Comparison of ENCODE assay signal across 21 cellular contexts in the genomic region with DNA sequence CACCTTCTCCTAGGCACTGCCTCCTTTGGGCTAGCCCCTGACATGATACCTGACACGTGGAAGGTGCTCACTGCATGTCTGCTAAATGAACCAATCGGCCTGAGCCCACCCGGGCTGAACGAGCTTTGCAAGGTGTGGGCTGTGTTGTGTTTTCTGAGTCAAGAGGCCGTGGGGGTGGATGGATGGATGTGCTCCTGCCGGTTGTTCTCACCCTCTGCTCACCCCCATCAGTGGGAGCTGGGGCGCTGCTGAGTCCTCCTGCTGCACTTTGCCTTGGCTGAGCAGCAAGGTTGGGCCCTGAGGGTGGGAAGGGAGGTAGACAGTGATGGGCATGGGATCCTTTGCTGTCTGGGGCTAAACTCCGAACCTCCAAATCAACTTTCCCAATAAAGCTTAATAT. TPM values are rescaled to one million over a fixed set of nuclear protein-coding genes. Genes with fewer than 3 reads are reported as not detected.
DNase-seq lines count a peak whose midpoint lies in the region; ATAC-seq and TF ChIP-seq lines count a peak whose summit lies in the region.
"Had no signal": no experiment of that assay in that cellular context is flagged by ENCODE, and none has a peak within 500 bp of the region (broad histone marks: within the 10 kb centered on the region; RNA-seq: fewer than 3 reads in every experiment).

No MANE protein-coding gene starts in this region.

- ATAC-seq in GM18511 (IDR thresholded peaks at IDR 0.05; ENCODE audit: unreplicated experiment): no peak

- WGBS in endodermal cell (ENCODE audit: insufficient coverage in 1 of 2, insufficient read length in 1 of 2), 2 experiments: 71 to 78% methylated on average over 1 to 7 of the region's 8 CpGs
- WGBS in neuronal stem cell (ENCODE audit: extremely low coverage in 2 of 2, insufficient read length in 2 of 2, insufficient replicate concordance in 1 of 2), 2 donors: no CpG with 5 or more reads among the region's 8 CpGs

- H2AK5ac ChIP-seq in neuronal stem cell (ENCODE audit: low read depth, low read length): no peak overlapping the region

- no peak overlapping the region for H4K8ac ChIP-seq in neuronal stem cell (ENCODE audit: low read depth, low read length)

- no peak overlapping the region for H2BK5ac ChIP-seq in neuronal stem cell (ENCODE audit: low read length)

- H3K18ac ChIP-seq in neuronal stem cell (ENCODE audit: low read length): peak overlapping the region; percentile 31

- H3K36me3 ChIP-seq in HEK293 (ENCODE audit: control insufficient read depth in 2 of 2, insufficient read depth in 1 of 2, low read length in 2 of 2) (no peaks in the 10 kb centered on the region), endodermal cell (ENCODE audit: control insufficient read depth, insufficient read depth, low read length) (no peaks in the 10 kb centered on the region), neuronal stem cell (replicated peaks in 1 of 2; ENCODE audit: control insufficient read depth in 2 of 2, insufficient read depth in 2 of 2, low read length in 2 of 2) (no peaks in the 10 kb centered on the region), Caco-2 (ENCODE audit: control insufficient read depth, insufficient read depth, low read length) (no peaks in the 10 kb centered on the region)
- H3K36me3 ChIP-seq: BE2C, BLaER1 had no signal

- H3K9ac ChIP-seq in endodermal cell (ENCODE audit: extremely low read depth, low read length, poor library complexity, severe bottlenecking) (no peak overlapping the region), neuronal stem cell (ENCODE audit: low read depth, low read length, poor library complexity) (no peak overlapping the region)
- H3K9ac ChIP-seq: BLaER1 had no signal

- no peak overlapping the region for H2BK15ac ChIP-seq in neuronal stem cell (ENCODE audit: low read length)

- H3K27ac ChIP-seq in HEK293 (ENCODE audit: extremely low read depth, low read depth, low read length) (no peak overlapping the region), endodermal cell (ENCODE audit: low read depth, low read length) (no peak overlapping the region), neuronal stem cell (replicated peaks; ENCODE audit: low read length) (no peak overlapping the region)
- H3K27ac ChIP-seq: BLaER1 had no signal

- H3K9me3 ChIP-seq in HEK293 (ENCODE audit: control insufficient read depth, insufficient read depth, low read depth, low read length) (no peaks in the 10 kb centered on the region), endodermal cell (ENCODE audit: control insufficient read depth, low read length) (no peaks in the 10 kb centered on the region), neuronal stem cell (replicated peaks in 1 of 2; ENCODE audit: control insufficient read depth in 2 of 2, insufficient read depth in 1 of 2, low read depth in 1 of 2, low read length in 2 of 2) (no peaks in the 10 kb centered on the region), Caco-2 (no peaks in the 10 kb centered on the region)
- H3K9me3 ChIP-seq: BE2C, BLaER1 had no signal

- intact Hi-C loops in Caco-2 (cut with micrococcal nuclease; ENCODE audit: unreplicated experiment): loop anchor here (5.0 kb wide), 1 partner anchor 106 kb away; no protein-coding TSS in a partner anchor

- H2BK12ac ChIP-seq in neuronal stem cell (ENCODE audit: low read length): no peak overlapping the region

- peaks cover 25% of the 10 kb centered on the region for H3K27me3 ChIP-seq in endodermal cell (ENCODE audit: control insufficient read depth, insufficient read depth, low read length, poor library complexity, severe bottlenecking)
- peaks cover 0 to 21% (median 2%) of the 10 kb centered on the region in 3 experiments for H3K27me3 ChIP-seq in neuronal stem cell (ENCODE audit: control insufficient read depth in 3 of 3, insufficient read depth in 3 of 3, low read depth in 1 of 3, low read length in 3 of 3)
- no peaks in the 10 kb centered on the region for H3K27me3 ChIP-seq in Caco-2 (replicated peaks; ENCODE audit: control insufficient read depth, insufficient read depth, low read length)

- H3K79me1 ChIP-seq in neuronal stem cell (ENCODE audit: low read depth, low read length): no peaks in the 10 kb centered on the region

- no peak overlapping the region for H2BK120ac ChIP-seq in neuronal stem cell (ENCODE audit: low read depth, low read length)

- POLR2A ChIA-PET in HEK293 (lab: Yijun Ruan, JAX) (no interaction called here), Caco-2 (lab: Charles Lee) (no interaction called here)

- H3K4me1 Mint-ChIP-seq in endodermal cell: peaks cover 20% of the 10 kb centered on the region
- H3K4me1 Mint-ChIP-seq in Caco-2 (ENCODE audit: low read depth, unreplicated experiment): peaks cover 7% of the 10 kb centered on the region
- H3K4me1 Mint-ChIP-seq: CD14-positive monocyte; CD4-positive, alpha-beta memory T cell; CD4-positive, CD25-positive, alpha-beta regulatory T cell; CD8-positive, alpha-beta memory T cell had no signal

- DNase-seq in endodermal cell (peak; percentile 47), neuronal stem cell (ENCODE audit: low spot score) (no peak), Caco-2 (no peak), NCI-H69 (lab: John Stamatoyannopoulos, UW) (no peak), ecto neural progenitor cell (ENCODE audit: low spot score) (no peak)
- DNase-seq: 8988T; ACHN; BE2C; C1 segment of cervical spinal cord; Calu3; CD4-positive, alpha-beta memory T cell; CD4-positive, CD25-positive, alpha-beta regulatory T cell; CD8-positive, alpha-beta memory T cell; DMS79 treated with DMSO at 0.1 percent for 48 hours; GF-D8 had no signal

- H3K4me3 Mint-ChIP-seq in endodermal cell (no peak overlapping the region), Caco-2 (ENCODE audit: unreplicated experiment) (no peak overlapping the region)
- H3K4me3 Mint-ChIP-seq: CD4-positive, alpha-beta memory T cell; CD4-positive, CD25-positive, alpha-beta regulatory T cell; CD8-positive, alpha-beta memory T cell had no signal

- no peak overlapping the region for H3K27ac Mint-ChIP-seq in endodermal cell
- no peak overlapping the region for H3K27ac Mint-ChIP-seq in Caco-2 (ENCODE audit: unreplicated experiment)
- H3K27ac Mint-ChIP-seq: CD14-positive monocyte; CD4-positive, alpha-beta memory T cell; CD4-positive, CD25-positive, alpha-beta regulatory T cell; CD8-positive, alpha-beta memory T cell had no signal

- CTCF ChIA-PET in HEK293 (lab: Yijun Ruan, JAX): interaction anchor here (0.7 to 10.5 kb wide), 4 partner anchors 10 to 604 kb away, joined by 3 to 150 read pairs (median 42); no protein-coding TSS in a partner anchor
- CTCF ChIA-PET in Caco-2 (lab: Charles Lee): interaction anchor here (1.3 kb wide), 1 partner anchor 28 kb away, joined by 4 read pairs; no protein-coding TSS in a partner anchor

- H3K36me3 Mint-ChIP-seq in endodermal cell (ENCODE audit: low read depth) (no peaks in the 10 kb centered on the region), Caco-2 (ENCODE audit: insufficient read depth, unreplicated experiment) (no peaks in the 10 kb centered on the region)
- H3K36me3 Mint-ChIP-seq: CD14-positive monocyte; CD4-positive, alpha-beta memory T cell; CD4-positive, CD25-positive, alpha-beta regulatory T cell; CD8-positive, alpha-beta memory T cell had no signal

- H3K14ac ChIP-seq in neuronal stem cell (ENCODE audit: low read length): no peak overlapping the region

- no peak overlapping the region for H3K23ac ChIP-seq in neuronal stem cell (ENCODE audit: low read depth, low read length, poor library complexity)

- H2AFZ ChIP-seq in neuronal stem cell (ENCODE audit: low read length): no peak overlapping the region

- no peak overlapping the region for H4K91ac ChIP-seq in neuronal stem cell (ENCODE audit: low read depth, low read length, poor library complexity)

- H3K27me3 Mint-ChIP-seq in endodermal cell (ENCODE audit: insufficient read depth) (peaks cover 35% of the 10 kb centered on the region), Caco-2 (ENCODE audit: insufficient read depth, unreplicated experiment) (no peaks in the 10 kb centered on the region)

- TF ChIP-seq CTCF in HEK293 (tag by site-specific recombination; IDR thresholded peaks at IDR 0.05) (no peak), endodermal cell (conservative IDR thresholded peaks at IDR 0.05) (no peak), Caco-2 (IDR thresholded peaks at IDR 0.05; ENCODE audit: insufficient read depth in 1 of 2, low read depth in 1 of 2, low read length in 1 of 2, severe bottlenecking in 1 of 2, unreplicated experiment in 1 of 2) (no peak)

- no TSS peak for BruUV-seq in Caco-2 (replicated peaks; lab: Mats Ljungman, UMichigan)

- no peak overlapping the region for H3K4me2 ChIP-seq in neuronal stem cell (ENCODE audit: insufficient read depth, low read length, poor library complexity, severe bottlenecking)
- H3K4me2 ChIP-seq: BLaER1 had no signal

- no peaks in the 10 kb centered on the region for H3K9me3 Mint-ChIP-seq in endodermal cell
- no peaks in the 10 kb centered on the region for H3K9me3 Mint-ChIP-seq in Caco-2 (ENCODE audit: unreplicated experiment)
- H3K9me3 Mint-ChIP-seq: CD4-positive, alpha-beta memory T cell; CD8-positive, alpha-beta memory T cell had no signal

- H3K4me1 ChIP-seq in HEK293 (ENCODE audit: control insufficient read depth, insufficient read depth, low read length) (no peaks in the 10 kb centered on the region), endodermal cell (ENCODE audit: control insufficient read depth, insufficient read depth, low read length) (peaks cover 4% of the 10 kb centered on the region), neuronal stem cell (ENCODE audit: control insufficient read depth in 2 of 2, insufficient read depth in 1 of 2, low read depth in 1 of 2, low read length in 2 of 2) (peaks cover 0 to 10% of the 10 kb centered on the region in 2 donors), Caco-2 (no peaks in the 10 kb centered on the region)
- H3K4me1 ChIP-seq: BE2C had no signal

- no peak overlapping the region for H3K4ac ChIP-seq in neuronal stem cell (ENCODE audit: low read length)

- H3K4me3 ChIP-seq in HEK293 (ENCODE audit: low read depth, low read length): no peak overlapping the region
- no peak overlapping the region for H3K4me3 ChIP-seq in endodermal cell (ENCODE audit: low read length)
- no peak overlapping the region for H3K4me3 ChIP-seq in neuronal stem cell (ENCODE audit: low read length in 2 of 2)
- no peak overlapping the region for H3K4me3 ChIP-seq in Caco-2 (ENCODE audit: low read depth, low read length)
- H3K4me3 ChIP-seq: BLaER1 had no signal

TF ChIP-seq in HEK293, 187 proteins besides CTCF, POLR2A, EP300 and RAD21 (continues in another document):
- TF ChIP-seq ZFHX2 (tag by site-specific recombination; conservative IDR thresholded peaks at IDR 0.05): 0 out of 2 replicates have a peak, but pooled peaks have one; percentile 11

RNA-seq across cellular contexts. Expression of gene CACNA1E, which starts 6.7 kb away (rescaled TPM):
- total RNA-seq in endodermal cell (1 to 10 TPM; 4.7 to 5.8 TPM), Caco-2 (2022) (0.32 and 0.45 TPM in 2 replicates)
- 3.9 TPM for polyA plus RNA-seq in endodermal cell (2013, experiment 1 of 2)
- 5.1 TPM for polyA plus RNA-seq in endodermal cell (2013, experiment 2 of 2)
- 0.61 TPM for polyA plus RNA-seq in neuronal stem cell (2013, experiment 1 of 2)
- 0.40 TPM for polyA plus RNA-seq in neuronal stem cell (2013, experiment 2 of 2)
- total RNA-seq: A673; Calu3; CD4-positive, alpha-beta memory T cell; CD4-positive, CD25-positive, alpha-beta regulatory T cell; CD8-positive, alpha-beta memory T cell had no signal
- polyA plus RNA-seq: AG04450; CD14-positive monocyte; CD4-positive, alpha-beta memory T cell; CD4-positive, CD25-positive, alpha-beta regulatory T cell; CD8-positive, alpha-beta memory T cell had no signal
